ENCODE assay signal across 13 cellular contexts in genomic region chr11:117201516-117201866, GRCh38. TPM values are rescaled to one million over a fixed set of nuclear protein-coding genes. Genes with fewer than 3 reads are reported as not detected.
A peak's percentile ranks its signal among the peaks of the same experiment; 100 is the strongest.
DNase-seq lines count a peak whose midpoint lies in the region; ATAC-seq and TF ChIP-seq lines count a peak whose summit lies in the region.
"Had no signal": no experiment of that assay in that cellular context is flagged by ENCODE, and none has a peak within 500 bp of the region (broad histone marks: within the 10 kb centered on the region; RNA-seq: fewer than 3 reads in every experiment).

No MANE protein-coding gene starts in this region.

- H3K9me3 ChIP-seq in adipocyte (ENCODE audit: control insufficient read depth, low read length), result no peaks in the 10 kb centered on the region
- no peaks in the 10 kb centered on the region for H3K9me3 ChIP-seq in psoas muscle

- intact Hi-C loops in left ventricle myocardium superior (cut with micrococcal nuclease), result no loop called here
- intact Hi-C loops in psoas muscle (cut with DNase I), result no loop called here

- peaks cover 29% of the 10 kb centered on the region for H3K36me3 ChIP-seq in adipocyte (ENCODE audit: control insufficient read depth, insufficient read depth, low read length, severe bottlenecking)
- H3K36me3 ChIP-seq in psoas muscle (ENCODE audit: insufficient read depth in 1 of 2, low read depth in 1 of 2), result peaks cover 0 to 27% of the 10 kb centered on the region in 2 donors
- H3K36me3 ChIP-seq: neural progenitor cell had no signal

- TF ChIP-seq CTCF in AG04449 (IDR thresholded peaks at IDR 0.05; ENCODE audit: insufficient read depth, low read length, missing control alignments), result no peak
- no peak for TF ChIP-seq CTCF in psoas muscle (IDR thresholded peaks at IDR 0.05)

- peak overlapping the region; percentile 89 for H3K9ac ChIP-seq in adipocyte (ENCODE audit: low read length)
- H3K9ac ChIP-seq: neural progenitor cell had no signal

- H3K27ac ChIP-seq in psoas muscle, result peak overlapping the region; percentile 25
- H3K27ac ChIP-seq: neural progenitor cell, VCaP had no signal

- POLR2A ChIA-PET in AG04449 (lab: Yijun Ruan, JAX), result interaction anchor here (1.6 to 11.2 kb wide), 3 partner anchors 9 to 23 kb away, joined by 3 to 76 read pairs (median 20); partner anchors contain the start of gene SIDT2

- WGBS in psoas muscle, 3 donors, result 29 to 55% (median 36%) methylated on average over 7 to 9 of the region's 9 CpGs

- ATAC-seq in left ventricle myocardium superior (no peak), psoas muscle (no peak), GM18517 (IDR thresholded peaks at IDR 0.05; ENCODE audit: unreplicated experiment) (no peak)

- peaks cover 72% of the 10 kb centered on the region for H3K4me1 ChIP-seq in adipocyte (ENCODE audit: control insufficient read depth, insufficient read depth, low read length)
- no peaks in the 10 kb centered on the region for H3K4me1 ChIP-seq in psoas muscle

- no peaks in the 10 kb centered on the region for H3K27me3 ChIP-seq in adipocyte (replicated peaks; ENCODE audit: control insufficient read depth, insufficient read depth, low read length)
- H3K27me3 ChIP-seq in psoas muscle (ENCODE audit: insufficient read depth in 3 of 3, low read length in 2 of 3), result no peaks in the 10 kb centered on the region
- H3K27me3 ChIP-seq: neural progenitor cell had no signal

- H3K4me3 ChIP-seq in AG04449 (ENCODE audit: low read depth, low read length) (peak overlapping the region; percentile 99), adipocyte (ENCODE audit: low read length) (peak overlapping the region; percentile 79), psoas muscle (peak overlapping the region; percentile 58)
- H3K4me3 ChIP-seq: neural progenitor cell had no signal

- no peak for DNase-seq in AG04449 (ENCODE audit: low read depth, low spot score)
- no peak for DNase-seq in adipocyte (ENCODE audit: low read depth)
- peak; percentile 42 for DNase-seq in left ventricle myocardium superior
- DNase-seq in psoas muscle, result no peak
- no peak for DNase-seq in cerebellum (ENCODE audit: low spot score)
- DNase-seq in DMS53 (lab: John Stamatoyannopoulos, UW), result no peak
- no peak for DNase-seq in HuH-7.5 (ENCODE audit: low spot score)
- DNase-seq: activated T-cell treated with anti-CD3 and anti-CD28 coated beads, Interleukin-2, amount 50 U/mL, for 48 hours; AML-193; hypothalamus had no signal

- CTCF ChIA-PET in AG04449 (lab: Yijun Ruan, JAX), result interaction anchor here (0.8 to 11.5 kb wide), 7 partner anchors 10 to 31 kb away, joined by 3 to 133 read pairs (median 3); partner anchors contain the start of genes PCSK7, RNF214 and SIDT2

RNA-seq across cellular contexts. Expression of gene TAGLN, which starts 2.3 kb away (rescaled TPM):
- total RNA-seq in left ventricle myocardium superior (69.5 TPM), psoas muscle (10 to 100 TPM; 36.2 to 73.0 (median 51.7) TPM), cerebellum (9.5 TPM)
- polyA plus RNA-seq in psoas muscle, result 100 to 1,000 TPM in 2 of 3 donors, 10 to 100 TPM in 1; 86.5 to 140 (median 117) TPM

RNA-seq across cellular contexts. Expression of gene SIDT2, which starts 22.9 kb away (rescaled TPM):
- total RNA-seq in left ventricle myocardium superior, result 20.4 TPM
- total RNA-seq in psoas muscle, result 10 to 100 TPM; 12.6 to 22.8 (median 19.9) TPM
- 10 to 100 TPM in 1 of 3 donors, 1 to 10 TPM in 2; 7.1 to 10.5 (median 7.3) TPM for polyA plus RNA-seq in psoas muscle
- total RNA-seq in cerebellum, result 19.6 TPM

RNA-seq across cellular contexts. Expression of gene PCSK7, which starts 30.4 kb away (rescaled TPM):
- 21.7 TPM for total RNA-seq in left ventricle myocardium superior
- 10 to 100 TPM; 15.8 to 23.6 (median 20.8) TPM for total RNA-seq in psoas muscle
- 10 to 100 TPM in 2 of 3 donors, 1 to 10 TPM in 1; 9.9 to 17.5 (median 13.4) TPM for polyA plus RNA-seq in psoas muscle
- 35.7 TPM for total RNA-seq in cerebellum

RNA-seq across cellular contexts. Expression of gene RNF214, which starts 31.0 kb away (rescaled TPM):
- total RNA-seq in left ventricle myocardium superior, result 25.2 TPM
- total RNA-seq in psoas muscle, result 10 to 100 TPM; 31.0 to 39.4 (median 34.7) TPM
- polyA plus RNA-seq in psoas muscle, result 10 to 100 TPM; 12.4 to 19.7 (median 16.8) TPM
- total RNA-seq in cerebellum, result 26.3 TPM

RNA-seq across cellular contexts. Expression of gene PAFAH1B2, which starts 57.4 kb away (rescaled TPM):
- total RNA-seq in left ventricle myocardium superior (51.4 TPM), psoas muscle (10 to 100 TPM; 30.8 to 46.3 (median 35.7) TPM), cerebellum (135 TPM)
- polyA plus RNA-seq in psoas muscle, result 10 to 100 TPM; 13.0 to 25.4 (median 17.4) TPM
